In genomic region chr7:41220275-41220674, GRCh38 we compare ENCODE assay signal across 17 cellular contexts.
DNase-seq lines count a peak whose midpoint lies in the region; ATAC-seq and TF ChIP-seq lines count a peak whose summit lies in the region.
"Had no signal": no experiment of that assay in that cellular context is flagged by ENCODE, and none has a peak within 500 bp of the region (broad histone marks: within the 10 kb centered on the region; RNA-seq: fewer than 3 reads in every experiment).

No MANE protein-coding gene starts in this region.

- TF ChIP-seq POLR2A in breast epithelium (IDR thresholded peaks at IDR 0.05), result no peak

- H3K27ac ChIP-seq in mammary epithelial cell (ENCODE audit: insufficient read depth, low read depth, low read length), result no peak overlapping the region
- no peak overlapping the region for H3K27ac ChIP-seq in breast epithelium
- H3K27ac ChIP-seq in PC-3 (ENCODE audit: low read length), result peak overlapping the region; percentile 98; the same call in 1 of the 2 replicates
- H3K27ac ChIP-seq: BLaER1 had no signal

- H3K9me3 ChIP-seq in mammary epithelial cell (replicated peaks; ENCODE audit: insufficient read depth, low read length) (no peaks in the 10 kb centered on the region), breast epithelium (no peaks in the 10 kb centered on the region), PC-3 (ENCODE audit: low read length) (no peaks in the 10 kb centered on the region), MG63 (no peaks in the 10 kb centered on the region)
- H3K9me3 ChIP-seq: BLaER1 had no signal

- H4K20me1 ChIP-seq in mammary epithelial cell (ENCODE audit: insufficient read depth, low read length) (no peaks in the 10 kb centered on the region), PC-3 (ENCODE audit: low read length) (no peaks in the 10 kb centered on the region)
- H4K20me1 ChIP-seq: BLaER1 had no signal

- POLR2A ChIA-PET in PC-3 (lab: Charles Lee; ENCODE audit: unreplicated experiment), result interaction anchor here (0.7 kb wide), 1 partner anchor 490 kb away, joined by 5 read pairs; no protein-coding TSS in a partner anchor

- WGBS in mammary epithelial cell (ENCODE audit: low coverage, missing lambda C conversion rate), result 92% methylated on average over 1 of the region's 1 CpG

- CTCF ChIA-PET in mammary epithelial cell (lab: Charles Lee; ENCODE audit: low non-redundant PET), result no interaction called here
- CTCF ChIA-PET in PC-3 (lab: Charles Lee), result no interaction called here

- no peak for TF ChIP-seq CTCF in mammary epithelial cell (conservative IDR thresholded peaks at IDR 0.05 in 1 of 2, IDR thresholded peaks at IDR 0.05 in 1 of 2; ENCODE audit: extremely low read depth in 1 of 2, insufficient read depth in 1 of 2, low read depth in 1 of 2, low read length in 2 of 2)
- no peak for TF ChIP-seq CTCF in breast epithelium (IDR thresholded peaks at IDR 0.05)
- no peak for TF ChIP-seq CTCF in PC-3 (conservative IDR thresholded peaks at IDR 0.05; ENCODE audit: low read depth, low read length)

- H3K4me1 ChIP-seq in mammary epithelial cell (ENCODE audit: insufficient read depth, low read length), result peaks cover 33% of the 10 kb centered on the region
- H3K4me1 ChIP-seq in breast epithelium, result no peaks in the 10 kb centered on the region
- peaks cover 34% of the 10 kb centered on the region for H3K4me1 ChIP-seq in PC-3 (ENCODE audit: insufficient read depth, low read length)
- H3K4me1 ChIP-seq: BLaER1 had no signal

- H2AFZ ChIP-seq in mammary epithelial cell (ENCODE audit: low read depth, low read length), result peak overlapping the region; percentile 44
- no peak overlapping the region for H2AFZ ChIP-seq in PC-3 (ENCODE audit: low read length)

- H3K27me3 ChIP-seq in mammary epithelial cell (ENCODE audit: insufficient read depth, low read length), result no peaks in the 10 kb centered on the region
- no peaks in the 10 kb centered on the region for H3K27me3 ChIP-seq in breast epithelium
- H3K27me3 ChIP-seq in PC-3 (ENCODE audit: low read length), result no peaks in the 10 kb centered on the region
- H3K27me3 ChIP-seq in MG63, result no peaks in the 10 kb centered on the region
- H3K27me3 ChIP-seq: BLaER1 had no signal

- H3K4me2 ChIP-seq in mammary epithelial cell (ENCODE audit: insufficient read depth, low read depth, low read length), result no peak overlapping the region
- no peak overlapping the region for H3K4me2 ChIP-seq in PC-3 (ENCODE audit: low read length)
- H3K4me2 ChIP-seq: BLaER1 had no signal

- no peak overlapping the region for H3K9ac ChIP-seq in mammary epithelial cell (ENCODE audit: insufficient read depth, low read length)
- peak overlapping the region; percentile 89; the same call in 1 of the 2 replicates for H3K9ac ChIP-seq in PC-3 (ENCODE audit: low read length)
- H3K9ac ChIP-seq: BLaER1 had no signal

- H3K36me3 ChIP-seq in mammary epithelial cell (ENCODE audit: insufficient read depth, low read length), result no peaks in the 10 kb centered on the region
- no peaks in the 10 kb centered on the region for H3K36me3 ChIP-seq in breast epithelium
- H3K36me3 ChIP-seq in PC-3 (ENCODE audit: low read depth, low read length), result no peaks in the 10 kb centered on the region
- no peaks in the 10 kb centered on the region for H3K36me3 ChIP-seq in MG63
- H3K36me3 ChIP-seq: BLaER1 had no signal

- H3K4me3 ChIP-seq in mammary epithelial cell (replicated peaks in 1 of 3; ENCODE audit: insufficient read depth in 1 of 3, low read depth in 2 of 3, low read length in 3 of 3), result no peak overlapping the region
- H3K4me3 ChIP-seq in breast epithelium, result no peak overlapping the region
- no peak overlapping the region for H3K4me3 ChIP-seq in PC-3 (ENCODE audit: low read length)
- no peak overlapping the region for H3K4me3 ChIP-seq in MG63
- H3K4me3 ChIP-seq: BLaER1, GM12878 had no signal

- ATAC-seq in PC-3 (no peak), HG02763 (IDR thresholded peaks at IDR 0.05; ENCODE audit: unreplicated experiment) (no peak)
- ATAC-seq: GM12878, HCT116 had no signal

- H3K9me2 ChIP-seq in PC-3 (replicated peaks; ENCODE audit: low read length), result no peaks in the 10 kb centered on the region

- in situ Hi-C loops in mammary epithelial cell (cut with MboI; ENCODE audit: low sequenced_read_pairs in 2 of 2), result no loop called here

- intact Hi-C loops in mammary epithelial cell (cut with micrococcal nuclease), result loop anchor here (10.0 kb wide), 2 partner anchors 165 to 215 kb away; no protein-coding TSS in a partner anchor
- intact Hi-C loops in breast epithelium (cut with DNase I; ENCODE audit: low total_unique reads), result no loop called here
- intact Hi-C loops in PC-3 (cut with micrococcal nuclease), result loop anchor here (10.0 kb wide), 1 partner anchor 175 kb away; no protein-coding TSS in a partner anchor

- H3K79me2 ChIP-seq in mammary epithelial cell (ENCODE audit: insufficient read depth, low read length) (no peaks in the 10 kb centered on the region), PC-3 (ENCODE audit: low read length) (0 out of 2 replicates have a peak, but pooled peaks cover 5% of the 10 kb centered on the region)

- BruUV-seq in mammary epithelial cell (replicated peaks; lab: Mats Ljungman, UMichigan) (no TSS peak), PC-3 (replicated peaks; lab: Mats Ljungman, UMichigan) (no TSS peak)

- H3F3A ChIP-seq in PC-3 (ENCODE audit: low read length, unreplicated experiment), result no peaks in the 10 kb centered on the region

- dilution Hi-C loops in mammary epithelial cell (cut with HindIII; ENCODE audit: low sequenced_read_pairs), result no loop called here

- no peak for DNase-seq in mammary epithelial cell
- no peak for DNase-seq in breast epithelium (ENCODE audit: low spot score in 2 of 2)
- DNase-seq in PC-3, result no peak
- peak; percentile 23 for DNase-seq in fibroblast of peridontal ligament (ENCODE audit: extremely low read depth)
- DNase-seq in NCI-H2029 (lab: John Stamatoyannopoulos, UW), result no peak
- no peak for DNase-seq in MG63
- DNase-seq: CD4-positive, alpha-beta memory T cell; DMS53; DND-41; EL; GOT3; H7; HFFc6 had no signal
